In genomic region chr5:74575741-74576538, GRCh38 we compare ENCODE assay signal across 8 cellular contexts.
A peak's percentile ranks its signal among the peaks of the same experiment; 100 is the strongest.
DNase-seq lines count a peak whose midpoint lies in the region; ATAC-seq and TF ChIP-seq lines count a peak whose summit lies in the region.

No MANE protein-coding gene starts in this region.

- TF ChIP-seq CTCF in colonic mucosa (IDR thresholded peaks at IDR 0.05) (no peak), osteocyte (IDR thresholded peaks at IDR 0.05) (no peak), glutamatergic neuron (IDR thresholded peaks at IDR 0.05; ENCODE audit: partially characterized antibody, unreplicated experiment) (no peak)

- intact Hi-C loops in CD4-positive, alpha-beta memory T cell (cut with micrococcal nuclease): loop anchor here (2.0 kb wide), 1 partner anchor 65 kb away; the partner anchor contains the start of gene ENC1
- intact Hi-C loops in colonic mucosa (cut with DNase I): no loop called here

- H3K36me3 ChIP-seq in CD4-positive, alpha-beta memory T cell (ENCODE audit: insufficient read depth, low read length): no peaks in the 10 kb centered on the region
- no peaks in the 10 kb centered on the region for H3K36me3 ChIP-seq in colonic mucosa

- H3K4me1 Mint-ChIP-seq in CD4-positive, alpha-beta memory T cell: peaks cover 31 to 56% (median 39%) of the 10 kb centered on the region in 4 donors
- H3K4me1 Mint-ChIP-seq in osteocyte (ENCODE audit: unreplicated experiment): peaks cover 23% of the 10 kb centered on the region
- no peaks in the 10 kb centered on the region for H3K4me1 Mint-ChIP-seq in glutamatergic neuron (ENCODE audit: low read depth, unreplicated experiment)

- no peak overlapping the region for H3K4me3 ChIP-seq in CD4-positive, alpha-beta memory T cell (ENCODE audit: low read length in 2 of 2)
- H3K4me3 ChIP-seq in colonic mucosa: no peak overlapping the region

- no peaks in the 10 kb centered on the region for H3K36me3 Mint-ChIP-seq in CD4-positive, alpha-beta memory T cell
- H3K36me3 Mint-ChIP-seq in osteocyte (ENCODE audit: unreplicated experiment) (no peaks in the 10 kb centered on the region), glutamatergic neuron (ENCODE audit: unreplicated experiment) (no peaks in the 10 kb centered on the region)

- H3K27ac Mint-ChIP-seq in CD4-positive, alpha-beta memory T cell: peak overlapping the region; percentile 59 to 95 (median 85)
- H3K27ac Mint-ChIP-seq in osteocyte (ENCODE audit: unreplicated experiment) (peak overlapping the region; percentile 83), glutamatergic neuron (ENCODE audit: unreplicated experiment) (no peak overlapping the region)

- no peaks in the 10 kb centered on the region for H3K9me3 ChIP-seq in CD4-positive, alpha-beta memory T cell (ENCODE audit: control insufficient read depth in 1 of 2, low read length in 2 of 2)
- no peaks in the 10 kb centered on the region for H3K9me3 ChIP-seq in colonic mucosa

- H3K9ac ChIP-seq in colonic mucosa (ENCODE audit: low read depth in 2 of 2, low read length in 2 of 2): no peak overlapping the region

- POLR2A ChIA-PET in CD4-positive, alpha-beta memory T cell (lab: Charles Lee; ENCODE audit: partially characterized antibody): no interaction called here

- no peaks in the 10 kb centered on the region for H3K9me3 Mint-ChIP-seq in CD4-positive, alpha-beta memory T cell
- H3K9me3 Mint-ChIP-seq in osteocyte (ENCODE audit: unreplicated experiment): no peaks in the 10 kb centered on the region
- H3K9me3 Mint-ChIP-seq in glutamatergic neuron (ENCODE audit: unreplicated experiment): no peaks in the 10 kb centered on the region

- CTCF ChIA-PET in CD4-positive, alpha-beta memory T cell (lab: Charles Lee; ENCODE audit: partially characterized antibody): interaction anchor here (0.7 to 0.8 kb wide), 2 partner anchors 11 to 13 kb away, joined by 3 read pairs; no protein-coding TSS in a partner anchor

- no peaks in the 10 kb centered on the region for H3K27me3 Mint-ChIP-seq in CD4-positive, alpha-beta memory T cell
- H3K27me3 Mint-ChIP-seq in osteocyte (ENCODE audit: unreplicated experiment): no peaks in the 10 kb centered on the region
- peaks cover 2% of the 10 kb centered on the region for H3K27me3 Mint-ChIP-seq in glutamatergic neuron (ENCODE audit: unreplicated experiment)

- H3K27ac ChIP-seq in CD4-positive, alpha-beta memory T cell (ENCODE audit: low read depth, low read length): no peak overlapping the region
- H3K27ac ChIP-seq in colonic mucosa: peak overlapping the region; percentile 74

- no peaks in the 10 kb centered on the region for H3K27me3 ChIP-seq in CD4-positive, alpha-beta memory T cell (ENCODE audit: insufficient read depth, low read length)
- H3K27me3 ChIP-seq in colonic mucosa: no peaks in the 10 kb centered on the region

- DNase-seq in CD4-positive, alpha-beta memory T cell: peak in 4 of 5 donors; percentile 12 to 27 (median 20)
- DNase-seq in NCI-H2227 (lab: John Stamatoyannopoulos, UW; ENCODE audit: unreplicated experiment): peak; percentile 61
- DNase-seq in colonic mucosa: no peak
- no peak for DNase-seq in osteocyte (ENCODE audit: extremely low spot score, unreplicated experiment)
- DNase-seq in NCI-H128 (lab: John Stamatoyannopoulos, UW; ENCODE audit: unreplicated experiment): no peak
- no peak for DNase-seq in NCI-H82 treated with DMSO at 0.1 percent for 48 hours (lab: John Stamatoyannopoulos, UW; ENCODE audit: unreplicated experiment)
- DNase-seq in glutamatergic neuron: no peak

- H3K4me1 ChIP-seq in CD4-positive, alpha-beta memory T cell (ENCODE audit: insufficient read depth, low read length): peaks cover 48% of the 10 kb centered on the region
- peaks cover 6% of the 10 kb centered on the region for H3K4me1 ChIP-seq in colonic mucosa

- no peak for ATAC-seq in HG03045 (IDR thresholded peaks at IDR 0.05; ENCODE audit: unreplicated experiment)

- H3K4me3 Mint-ChIP-seq in CD4-positive, alpha-beta memory T cell: peak overlapping the region; percentile 33 to 89 (median 72)
- H3K4me3 Mint-ChIP-seq in osteocyte (ENCODE audit: unreplicated experiment) (peak overlapping the region; percentile 38), glutamatergic neuron (ENCODE audit: unreplicated experiment) (no peak overlapping the region)

Comparison
In these comparisons a context has a peak if more than half of its experiments do, and no peak if none do; other contexts are left out.
1. DNase-seq: peak in CD4-positive, alpha-beta memory T cell (4 of 5) and NCI-H2227 (single experiment); none in colonic mucosa (single experiment), osteocyte (single experiment), NCI-H128 (single experiment), NCI-H82 treated with DMSO at 0.1 percent for 48 hours (single experiment) and glutamatergic neuron (single experiment).